21 cellular contexts compared by ENCODE assay signal in genomic region chr9:86298873-86299272, GRCh38. TPM values are rescaled to one million over a fixed set of nuclear protein-coding genes. Genes with fewer than 3 reads are reported as not detected.
DNase-seq lines count a peak whose midpoint lies in the region; ATAC-seq and TF ChIP-seq lines count a peak whose summit lies in the region.
"Had no signal": no experiment of that assay in that cellular context is flagged by ENCODE, and none has a peak within 500 bp of the region (broad histone marks: within the 10 kb centered on the region; RNA-seq: fewer than 3 reads in every experiment).

No MANE protein-coding gene starts in this region.

- TF ChIP-seq CTCF in left lung (IDR thresholded peaks at IDR 0.05) (no peak), upper lobe of right lung (IDR thresholded peaks at IDR 0.05) (no peak)

- H3K4me1 Mint-ChIP-seq in activated T-cell treated with anti-CD3 and anti-CD28 coated beads, Interleukin-2, amount 50 U/mL, for 72 hours (ENCODE audit: low read depth), result peaks cover 24% of the 10 kb centered on the region
- peaks cover 9% of the 10 kb centered on the region for H3K4me1 Mint-ChIP-seq in activated T-cell treated with anti-CD3 and anti-CD28 coated beads, Interleukin-2, amount 50 U/mL, for 4 hours (ENCODE audit: low read depth)

- peaks cover 13 to 33% of the 10 kb centered on the region in 2 donors for H3K36me3 Mint-ChIP-seq in activated T-cell treated with anti-CD3 and anti-CD28 coated beads, Interleukin-2, amount 50 U/mL, for 72 hours (ENCODE audit: insufficient read depth in 2 of 2)
- peaks cover 42% of the 10 kb centered on the region for H3K36me3 Mint-ChIP-seq in activated T-cell treated with anti-CD3 and anti-CD28 coated beads, Interleukin-2, amount 50 U/mL, for 4 hours (ENCODE audit: insufficient read depth)

- no peaks in the 10 kb centered on the region for H3K9me3 ChIP-seq in left lung
- no peaks in the 10 kb centered on the region for H3K9me3 ChIP-seq in upper lobe of right lung
- H3K9me3 ChIP-seq: SK-N-SH had no signal

- intact Hi-C loops in left lung (cut with DNase I), result no loop called here
- intact Hi-C loops in upper lobe of right lung (cut with DNase I), result no loop called here

- peaks cover 0 to 89% of the 10 kb centered on the region in 2 donors for H3K36me3 ChIP-seq in left lung
- peaks cover 91% of the 10 kb centered on the region for H3K36me3 ChIP-seq in upper lobe of right lung

- no peaks in the 10 kb centered on the region for H3K4me1 ChIP-seq in left lung
- H3K4me1 ChIP-seq in upper lobe of right lung, result no peaks in the 10 kb centered on the region

- H3K27me3 Mint-ChIP-seq in activated T-cell treated with anti-CD3 and anti-CD28 coated beads, Interleukin-2, amount 50 U/mL, for 72 hours (ENCODE audit: low read depth), result no peaks in the 10 kb centered on the region
- H3K27me3 Mint-ChIP-seq in activated T-cell treated with anti-CD3 and anti-CD28 coated beads, Interleukin-2, amount 50 U/mL, for 4 hours (ENCODE audit: low read depth), result no peaks in the 10 kb centered on the region

- H3K4me3 Mint-ChIP-seq in activated T-cell treated with anti-CD3 and anti-CD28 coated beads, Interleukin-2, amount 50 U/mL, for 72 hours, result no peak overlapping the region
- no peak overlapping the region for H3K4me3 Mint-ChIP-seq in activated T-cell treated with anti-CD3 and anti-CD28 coated beads, Interleukin-2, amount 50 U/mL, for 4 hours
- H3K4me3 Mint-ChIP-seq: mesothelial cell of epicardium, neural crest cell had no signal

- no peaks in the 10 kb centered on the region for H3K9me3 Mint-ChIP-seq in activated T-cell treated with anti-CD3 and anti-CD28 coated beads, Interleukin-2, amount 50 U/mL, for 72 hours
- H3K9me3 Mint-ChIP-seq in activated T-cell treated with anti-CD3 and anti-CD28 coated beads, Interleukin-2, amount 50 U/mL, for 4 hours, result no peaks in the 10 kb centered on the region
- H3K9me3 Mint-ChIP-seq: mesothelial cell of epicardium, neural crest cell had no signal

- DNase-seq in activated T-cell treated with anti-CD3 and anti-CD28 coated beads, Interleukin-2, amount 50 U/mL, for 72 hours, result no peak
- DNase-seq in activated T-cell treated with anti-CD3 and anti-CD28 coated beads, Interleukin-2, amount 50 U/mL, for 4 hours, result no peak
- DNase-seq in RPMI8226 (peak; percentile 3), left lung (no peak), upper lobe of right lung (no peak), NCI-H2081 treated with DMSO at 0.1 percent for 48 hours (lab: John Stamatoyannopoulos, UW) (no peak), germinal center (ENCODE audit: low spot score) (no peak)
- DNase-seq: activated T-cell treated with anti-CD3 and anti-CD28 coated beads, Interleukin-2, amount 50 U/mL, for 1 hour; brain microvascular endothelial cell; DMS79 treated with DMSO at 0.1 percent for 48 hours; kidney glomerular epithelial cell; NCI-H146; NCI-H345; SK-N-SH had no signal

- H3K27me3 ChIP-seq in left lung (no peaks in the 10 kb centered on the region), upper lobe of right lung (no peaks in the 10 kb centered on the region)
- H3K27me3 ChIP-seq: brain microvascular endothelial cell had no signal

- no peak for ATAC-seq in activated T-cell treated with anti-CD3 and anti-CD28 coated beads, Interleukin-2, amount 50 U/mL, for 72 hours (replicated peaks in 1 of 2)
- no peak for ATAC-seq in activated T-cell treated with anti-CD3 and anti-CD28 coated beads, Interleukin-2, amount 50 U/mL, for 4 hours
- ATAC-seq in left lung, result peak; percentile 69
- peak; percentile 69 for ATAC-seq in upper lobe of right lung
- no peak for ATAC-seq in HG02642 (IDR thresholded peaks at IDR 0.05; ENCODE audit: poor library complexity, unreplicated experiment)

- H3K4me3 ChIP-seq in left lung, result no peak overlapping the region
- no peak overlapping the region for H3K4me3 ChIP-seq in upper lobe of right lung
- H3K4me3 ChIP-seq: coronary artery had no signal

- H3K27ac ChIP-seq in left lung (no peak overlapping the region), upper lobe of right lung (no peak overlapping the region)
- H3K27ac ChIP-seq: brain microvascular endothelial cell, coronary artery, HL-60 had no signal

- peak overlapping the region; percentile 73 for H3K27ac Mint-ChIP-seq in activated T-cell treated with anti-CD3 and anti-CD28 coated beads, Interleukin-2, amount 50 U/mL, for 72 hours
- H3K27ac Mint-ChIP-seq: mesothelial cell of epicardium had no signal

RNA-seq across cellular contexts. Expression of gene ISCA1, which starts 16.5 kb away (rescaled TPM):
- 10 to 100 TPM; 21.7 to 24.1 TPM for total RNA-seq in activated T-cell treated with anti-CD3 and anti-CD28 coated beads, Interleukin-2, amount 50 U/mL, for 72 hours
- 10 to 100 TPM; 37.1 to 43.4 (median 42.1) TPM for total RNA-seq in activated T-cell treated with anti-CD3 and anti-CD28 coated beads, Interleukin-2, amount 50 U/mL, for 4 hours
- 10 to 100 TPM; 24.1 to 25.2 TPM for total RNA-seq in left lung
- total RNA-seq in upper lobe of right lung, result 22.0 TPM

RNA-seq across cellular contexts. Expression of gene C9orf153, which starts 39.4 kb away (rescaled TPM):
- total RNA-seq in activated T-cell treated with anti-CD3 and anti-CD28 coated beads, Interleukin-2, amount 50 U/mL, for 72 hours, result under 1 TPM in 1 of 2 donors, not detected in 1; 0.21 TPM
- total RNA-seq in activated T-cell treated with anti-CD3 and anti-CD28 coated beads, Interleukin-2, amount 50 U/mL, for 4 hours, result under 1 TPM in 2 of 3 donors, not detected in 1; 0.18 to 0.73 TPM
- total RNA-seq in left lung, result under 1 TPM in 1 of 2 donors, not detected in 1; 0.41 TPM
- total RNA-seq in upper lobe of right lung, result 0.23 TPM
- total RNA-seq: fibroblast of villous mesenchyme, M059J had no signal

RNA-seq across cellular contexts. Expression of gene TUT7, which starts 55.3 kb away (rescaled TPM):
- 10 to 100 TPM; 39.6 to 49.9 TPM for total RNA-seq in activated T-cell treated with anti-CD3 and anti-CD28 coated beads, Interleukin-2, amount 50 U/mL, for 72 hours
- 10 to 100 TPM; 26.4 to 36.7 (median 29.8) TPM for total RNA-seq in activated T-cell treated with anti-CD3 and anti-CD28 coated beads, Interleukin-2, amount 50 U/mL, for 4 hours
- total RNA-seq in left lung (10 to 100 TPM; 25.0 to 37.2 TPM), upper lobe of right lung (34.1 TPM)

Comparison
In these comparisons a context has a peak if more than half of its experiments do, and no peak if none do; other contexts are left out.
1. ATAC-seq: peak in left lung (single experiment) and upper lobe of right lung (single experiment); none in activated T-cell treated with anti-CD3 and anti-CD28 coated beads, Interleukin-2, amount 50 U/mL, for 72 hours (0 of 2), activated T-cell treated with anti-CD3 and anti-CD28 coated beads, Interleukin-2, amount 50 U/mL, for 4 hours (0 of 2) and HG02642 (single experiment).